ENCODE assay signal across 12 cellular contexts in genomic region chr5:173688708-173689107, GRCh38.
DNase-seq lines count a peak whose midpoint lies in the region; ATAC-seq, FAIRE-seq and TF ChIP-seq lines count a peak whose summit lies in the region.
"Had no signal": no experiment of that assay in that cellular context is flagged by ENCODE, and none has a peak within 500 bp of the region (broad histone marks: within the 10 kb centered on the region; RNA-seq: fewer than 3 reads in every experiment).

No MANE protein-coding gene starts in this region.

- H3K9ac ChIP-seq in HepG2 (ENCODE audit: insufficient read depth, low read depth, low read length) (peak overlapping the region; percentile 78; the same call in 1 of the 2 replicates), smooth muscle cell (ENCODE audit: low read depth) (no peak overlapping the region)

- H3F3A ChIP-seq in DOHH2 (ENCODE audit: control insufficient read depth, insufficient read depth) (no peaks in the 10 kb centered on the region), smooth muscle cell (ENCODE audit: low read depth) (no peaks in the 10 kb centered on the region)

- no peak for TF ChIP-seq RAD21 in HepG2 (CRISPR knock-in tag; IDR thresholded peaks at IDR 0.05)

- TF ChIP-seq POLR2A in HepG2 (IDR thresholded peaks at IDR 0.05; ENCODE audit: insufficient read depth in 1 of 2, low read depth in 2 of 2, low read length in 2 of 2): no peak

- no peak for TF ChIP-seq CTCF in DOHH2 (IDR thresholded peaks at IDR 0.05; ENCODE audit: low read depth, low read length, poor library complexity, severe bottlenecking)
- TF ChIP-seq CTCF in VCaP (conservative IDR thresholded peaks at IDR 0.05): no peak
- no peak for TF ChIP-seq CTCF in HepG2 (CRISPR knock-in tag; IDR thresholded peaks at IDR 0.05)
- TF ChIP-seq CTCF in smooth muscle cell (IDR thresholded peaks at IDR 0.05; ENCODE audit: borderline replicate concordance, insufficient read depth, poor library complexity, severe bottlenecking): no peak
- TF ChIP-seq CTCF in coronary artery (IDR thresholded peaks at IDR 0.05): no peak

- TSS peak; percentile 63 for BruUV-seq in HepG2 (replicated peaks; lab: Mats Ljungman, UMichigan)

- no peak for DNase-seq in HepG2 (ENCODE audit: low spot score)
- DNase-seq in smooth muscle cell (lab: John Stamatoyannopoulos, UW; ENCODE audit: unreplicated experiment): no peak
- no peak for DNase-seq in coronary artery (ENCODE audit: low spot score)
- no peak for DNase-seq in NAMALWA (ENCODE audit: low spot score)
- DNase-seq: activated naive CD4-positive, alpha-beta T cell treated with anti-CD3 and anti-CD28 coated beads, Interleukin-2, amount 50 U/mL, for 16 hours; GDM1; tibial artery had no signal

- H2AFZ ChIP-seq in HepG2 (ENCODE audit: low read length) (peak overlapping the region; percentile 34), smooth muscle cell (ENCODE audit: low read depth) (peak overlapping the region; percentile 94)

- no peaks in the 10 kb centered on the region for H3K27me3 ChIP-seq in DOHH2 (ENCODE audit: control insufficient read depth, low read length)
- no peaks in the 10 kb centered on the region; a peak in 1 of 5 replicates for H3K27me3 ChIP-seq in HepG2 (ENCODE audit: control insufficient read depth in 1 of 2, insufficient read depth in 2 of 2, low read length in 2 of 2)
- no peaks in the 10 kb centered on the region for H3K27me3 ChIP-seq in smooth muscle cell (ENCODE audit: low read depth)
- H3K27me3 ChIP-seq: neutrophil, tibial artery had no signal

- H3K4me2 ChIP-seq in DOHH2 (ENCODE audit: low read length) (peak overlapping the region; percentile 58), HepG2 (ENCODE audit: low read depth, low read length) (peak overlapping the region; percentile 86), smooth muscle cell (peak overlapping the region; percentile 62)

- intact Hi-C loops in HepG2 (cut with micrococcal nuclease; ENCODE audit: unreplicated experiment): loop anchor here (1.0 to 10.0 kb wide), 2 partner anchors 136 to 285 kb away; no protein-coding TSS in a partner anchor

- CTCF ChIA-PET in HepG2 (lab: Yijun Ruan, JAX; ENCODE audit: low intra/inter-chr PET ratio, low total read pairs): no interaction called here

- POLR2A ChIA-PET in HepG2 (lab: Yijun Ruan, JAX): interaction anchor here (0.8 to 1.6 kb wide), 7 partner anchors 10 to 211 kb away, joined by 3 to 8 read pairs (median 5); no protein-coding TSS in a partner anchor

- in situ Hi-C loops in HepG2 (cut with HindIII; ENCODE audit: extremely low pct_ligation_motif_present, low pct_unique_long_range_greater_than_20kb): no loop called here

- 0% methylated on average over 3 of the region's 3 CpGs for WGBS in HepG2 (ENCODE audit: low lambda C conversion rate)
- WGBS in smooth muscle cell (ENCODE audit: low lambda C conversion rate): 23% methylated on average over 3 of the region's 3 CpGs

- H4K20me1 ChIP-seq in DOHH2 (ENCODE audit: control insufficient read depth, insufficient read depth, low read depth, low read length) (no peaks in the 10 kb centered on the region), HepG2 (ENCODE audit: insufficient read depth, low read length) (no peaks in the 10 kb centered on the region), smooth muscle cell (ENCODE audit: low read depth) (no peaks in the 10 kb centered on the region)

- H3K79me2 ChIP-seq in DOHH2 (ENCODE audit: control insufficient read depth, low read length) (no peaks in the 10 kb centered on the region), HepG2 (ENCODE audit: insufficient read depth, low read length) (no peaks in the 10 kb centered on the region), smooth muscle cell (ENCODE audit: low read depth) (no peaks in the 10 kb centered on the region)

- 0 out of 2 replicates have a peak overlapping the region, but pooled peaks have one; percentile 2 for H3K4me3 ChIP-seq in DOHH2 (ENCODE audit: low read length)
- H3K4me3 ChIP-seq in HepG2 (replicated peaks in 1 of 3; ENCODE audit: insufficient read depth in 1 of 3, low read depth in 2 of 3, low read length in 3 of 3): peak overlapping the region; percentile 59 to 74 (median 72)
- H3K4me3 ChIP-seq in smooth muscle cell: no peak overlapping the region
- no peak overlapping the region for H3K4me3 ChIP-seq in coronary artery
- H3K4me3 ChIP-seq: tibial artery had no signal

- peaks cover 44% of the 10 kb centered on the region for H3K4me1 ChIP-seq in DOHH2 (ENCODE audit: control insufficient read depth, low read length)
- H3K4me1 ChIP-seq in HepG2 (ENCODE audit: insufficient read depth, low read length): peaks cover 57% of the 10 kb centered on the region
- H3K4me1 ChIP-seq in smooth muscle cell (ENCODE audit: low read depth): no peaks in the 10 kb centered on the region
- H3K4me1 ChIP-seq: tibial artery had no signal

- no peak for TF ChIP-seq EP300 in HepG2 (IDR thresholded peaks at IDR 0.05; ENCODE audit: low read depth in 2 of 2, low read length in 2 of 2)
- no peak for TF ChIP-seq EP300 in HepG2 (CRISPR knock-in tag; IDR thresholded peaks at IDR 0.05; ENCODE audit: borderline replicate concordance)

- H3K9me3 ChIP-seq in DOHH2 (ENCODE audit: control insufficient read depth, insufficient read depth, low read length) (peaks cover 4% of the 10 kb centered on the region; the same call in 1 of the 2 replicates), HepG2 (ENCODE audit: low read length) (peaks cover 5% of the 10 kb centered on the region), smooth muscle cell (replicated peaks; ENCODE audit: low read depth) (no peaks in the 10 kb centered on the region)
- H3K9me3 ChIP-seq: neutrophil had no signal

- no peaks in the 10 kb centered on the region for H3K36me3 ChIP-seq in DOHH2 (ENCODE audit: control insufficient read depth, low read length)
- H3K36me3 ChIP-seq in HepG2 (replicated peaks in 1 of 2; ENCODE audit: control insufficient read depth in 1 of 2, insufficient read depth in 2 of 2, low read length in 2 of 2): no peaks in the 10 kb centered on the region
- no peaks in the 10 kb centered on the region for H3K36me3 ChIP-seq in smooth muscle cell (ENCODE audit: low read depth)
- H3K36me3 ChIP-seq: neutrophil, tibial artery had no signal

- no peak for FAIRE-seq in HepG2 (lab: Jason Lieb, UNC)

- no peak overlapping the region for H3K27ac ChIP-seq in DOHH2 (ENCODE audit: low read depth, low read length)
- peak overlapping the region; percentile 74 for H3K27ac ChIP-seq in VCaP
- peak overlapping the region; percentile 68 for H3K27ac ChIP-seq in HepG2 (ENCODE audit: extremely low read length, insufficient read depth, low read length)
- peak overlapping the region; percentile 19 for H3K27ac ChIP-seq in smooth muscle cell (ENCODE audit: low read depth)
- H3K27ac ChIP-seq in coronary artery: no peak overlapping the region
- H3K27ac ChIP-seq: C4-2B, neutrophil, tibial artery had no signal

- no peak for ATAC-seq in HepG2
- no peak for ATAC-seq in GM21423 (IDR thresholded peaks at IDR 0.05; ENCODE audit: unreplicated experiment)

- H3K9me2 ChIP-seq in DOHH2 (replicated peaks; ENCODE audit: control insufficient read depth, low read length): no peaks in the 10 kb centered on the region

TF ChIP-seq in HepG2, 621 proteins besides CTCF, POLR2A, EP300 and RAD21:
- no peak for TF ChIP-seq PHF21A (CRISPR knock-in tag; IDR thresholded peaks at IDR 0.05)
- peak; percentile 34; the same call in 1 of the 2 replicates for TF ChIP-seq MAFG (CRISPR knock-in tag; IDR thresholded peaks at IDR 0.05)
- peak; percentile 88 for TF ChIP-seq MAFF (IDR thresholded peaks at IDR 0.05; ENCODE audit: low read depth, low read length)
- TF ChIP-seq ZNF670 (CRISPR knock-in tag; IDR thresholded peaks at IDR 0.05; ENCODE audit: borderline replicate concordance): 0 out of 2 replicates have a peak, but pooled peaks have one; percentile 13
- peak; percentile 91 to 94 for TF ChIP-seq MAFK (conservative IDR thresholded peaks at IDR 0.05 in 1 of 2, IDR thresholded peaks at IDR 0.05 in 1 of 2; ENCODE audit: low read length in 2 of 2)

Comparison
In these comparisons a context has a peak if more than half of its experiments do, and no peak if none do; other contexts are left out.
1. H3K27ac ChIP-seq: peak in VCaP (single experiment), HepG2 (single experiment) and smooth muscle cell (single experiment); none in DOHH2 (single experiment) and coronary artery (0 of 2).
2. H3K4me3 ChIP-seq: peak in DOHH2 (single experiment) and HepG2 (3 of 3); none in smooth muscle cell (single experiment) and coronary artery (single experiment).
3. Peak in every context shown above with its lines, with median percentiles within 50 percentile points of each other: H3K4me2 ChIP-seq.